ENCODE assay signal across 11 cellular contexts in the genomic region with DNA sequence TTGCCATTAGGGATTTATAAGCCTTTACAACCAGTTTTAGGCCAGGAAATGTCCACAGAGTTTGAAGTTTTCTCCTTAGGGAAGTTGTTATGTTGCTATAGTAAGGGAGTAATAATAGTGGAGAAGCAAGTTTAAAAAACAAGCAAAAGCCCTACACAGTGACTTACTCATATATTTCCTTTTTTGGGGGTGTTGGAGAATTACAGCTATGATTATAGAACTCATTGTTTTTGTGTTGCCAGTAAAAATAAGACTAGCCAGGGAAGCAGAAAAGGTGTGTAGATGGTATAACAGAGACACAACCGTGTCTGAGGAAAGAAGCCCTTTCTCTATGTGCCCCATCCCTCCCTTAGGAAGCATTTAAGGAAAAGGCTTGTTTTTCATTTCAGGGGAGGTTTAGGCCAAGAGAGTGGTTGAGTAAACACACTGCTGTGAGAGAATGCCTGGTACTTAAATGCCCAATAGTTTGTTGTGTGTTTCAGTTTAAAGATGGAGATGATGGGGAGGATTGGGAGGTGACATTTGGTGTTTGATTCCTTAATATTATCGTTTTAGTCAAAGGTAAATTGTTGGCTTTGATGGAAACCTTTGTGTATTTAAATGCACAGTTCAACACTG. TPM values are rescaled to one million over a fixed set of nuclear protein-coding genes. Genes with fewer than 3 reads are reported as not detected.
DNase-seq lines count a peak whose midpoint lies in the region; ATAC-seq and TF ChIP-seq lines count a peak whose summit lies in the region.
"Had no signal": no experiment of that assay in that cellular context is flagged by ENCODE, and none has a peak within 500 bp of the region (broad histone marks: within the 10 kb centered on the region; RNA-seq: fewer than 3 reads in every experiment).

No MANE protein-coding gene starts in this region.

- POLR2A ChIA-PET in activated CD4-positive, alpha-beta memory T cell treated with anti-CD3 and anti-CD28 coated beads for 36 hours (lab: Charles Lee) = interaction anchor here (1.5 to 2.1 kb wide), 2 partner anchors 11 to 39 kb away, joined by 6 to 14 read pairs; no protein-coding TSS in a partner anchor

- no peaks in the 10 kb centered on the region for H3K36me3 ChIP-seq in hepatocyte (replicated peaks; ENCODE audit: insufficient read depth, low read depth)
- H3K36me3 ChIP-seq in stomach smooth muscle (ENCODE audit: control insufficient read depth in 2 of 2, insufficient read depth in 2 of 2, low read length in 2 of 2) = no peaks in the 10 kb centered on the region

- H3K9me2 ChIP-seq in hepatocyte (replicated peaks; ENCODE audit: insufficient read depth) = no peaks in the 10 kb centered on the region

- peaks cover 66% of the 10 kb centered on the region for H4K20me1 ChIP-seq in hepatocyte (ENCODE audit: insufficient read depth, poor library complexity, severe bottlenecking)

- TF ChIP-seq CTCF in hepatocyte (IDR thresholded peaks at IDR 0.05; ENCODE audit: poor library complexity) = no peak
- no peak for TF ChIP-seq CTCF in GM10266 (IDR thresholded peaks at IDR 0.05; ENCODE audit: control insufficient read depth, insufficient read depth, low read depth, missing control alignments)

- peak overlapping the region; percentile 82 for H3K4me2 ChIP-seq in hepatocyte

- H3K27me3 ChIP-seq in hepatocyte = no peaks in the 10 kb centered on the region
- H3K27me3 ChIP-seq in stomach smooth muscle (ENCODE audit: control insufficient read depth in 1 of 2, insufficient read depth in 2 of 2, low read length in 2 of 2) = no peaks in the 10 kb centered on the region

- intact Hi-C loops in activated CD4-positive, alpha-beta memory T cell treated with anti-CD3 and anti-CD28 coated beads for 36 hours (cut with micrococcal nuclease) = loop anchor here (1.0 to 10.0 kb wide), 5 partner anchors 36 to 821 kb away; a partner anchor contains a TSS

- H3K4me1 ChIP-seq in hepatocyte (ENCODE audit: insufficient read depth) = peaks cover 38% of the 10 kb centered on the region
- peaks cover 17% of the 10 kb centered on the region for H3K4me1 ChIP-seq in stomach smooth muscle (ENCODE audit: control insufficient read depth, insufficient read depth, low read length)

- peak overlapping the region; percentile 80 for H3K27ac Mint-ChIP-seq in activated CD4-positive, alpha-beta memory T cell treated with anti-CD3 and anti-CD28 coated beads for 36 hours

- ATAC-seq in GM19328 (IDR thresholded peaks at IDR 0.05; ENCODE audit: unreplicated experiment) = no peak

- H2AFZ ChIP-seq in hepatocyte = no peak overlapping the region

- H3K9me3 ChIP-seq in hepatocyte (ENCODE audit: low read depth) (no peaks in the 10 kb centered on the region), stomach smooth muscle (ENCODE audit: control insufficient read depth in 2 of 2, low read length in 2 of 2) (no peaks in the 10 kb centered on the region)

- peak overlapping the region; percentile 84 for H3K4me3 Mint-ChIP-seq in activated CD4-positive, alpha-beta memory T cell treated with anti-CD3 and anti-CD28 coated beads for 36 hours

- H3K36me3 Mint-ChIP-seq in activated CD4-positive, alpha-beta memory T cell treated with anti-CD3 and anti-CD28 coated beads for 36 hours = no peaks in the 10 kb centered on the region

- peak; percentile 21 for DNase-seq in SIG-M5 treated with dmso at 0.1 percent for 504 hours (lab: John Stamatoyannopoulos, UW; ENCODE audit: unreplicated experiment)
- no peak for DNase-seq in SIG-M5 (lab: John Stamatoyannopoulos, UW)
- DNase-seq in activated CD4-positive, alpha-beta memory T cell treated with anti-CD3 and anti-CD28 coated beads for 36 hours = no peak
- DNase-seq in hepatocyte (ENCODE audit: low spot score) = no peak
- DNase-seq in NCI-H1092 (lab: John Stamatoyannopoulos, UW) = no peak
- DNase-seq in GM10266 (ENCODE audit: extremely low spot score) = no peak
- DNase-seq: NCI-H526, nucleus accumbens had no signal

- H3K27ac ChIP-seq in hepatocyte (peak overlapping the region; percentile 99), stomach smooth muscle (ENCODE audit: low read length) (peak overlapping the region; percentile 26)
- H3K27ac ChIP-seq: C4-2B had no signal

- 20% methylated on average over 2 of the region's 2 CpGs for WGBS in hepatocyte (ENCODE audit: low lambda C conversion rate, missing lambda C conversion rate)

- no peaks in the 10 kb centered on the region for H3K9me3 Mint-ChIP-seq in activated CD4-positive, alpha-beta memory T cell treated with anti-CD3 and anti-CD28 coated beads for 36 hours

- H3K4me3 ChIP-seq in hepatocyte = peak overlapping the region; percentile 43
- H3K4me3 ChIP-seq in stomach smooth muscle (ENCODE audit: low read length in 2 of 2) = peak overlapping the region; percentile 57 to 71

- no peaks in the 10 kb centered on the region for H3K27me3 Mint-ChIP-seq in activated CD4-positive, alpha-beta memory T cell treated with anti-CD3 and anti-CD28 coated beads for 36 hours

- CTCF ChIA-PET in activated CD4-positive, alpha-beta memory T cell treated with anti-CD3 and anti-CD28 coated beads for 36 hours (lab: Charles Lee) = interaction anchor here (1.1 to 1.2 kb wide), 2 partner anchors 233 to 301 kb away, joined by 3 read pairs; no protein-coding TSS in a partner anchor

- peaks cover 70% of the 10 kb centered on the region for H3K79me2 ChIP-seq in hepatocyte

- H3K9ac ChIP-seq in stomach smooth muscle (ENCODE audit: low read length in 2 of 2) = peak overlapping the region in 1 of 2 donors; percentile 82

- H3K4me1 Mint-ChIP-seq in activated CD4-positive, alpha-beta memory T cell treated with anti-CD3 and anti-CD28 coated beads for 36 hours (ENCODE audit: low read depth) = peaks cover 25% of the 10 kb centered on the region

RNA-seq across cellular contexts. Expression of a gene that starts 2.4 kb away (rescaled TPM):
- total RNA-seq in activated CD4-positive, alpha-beta memory T cell treated with anti-CD3 and anti-CD28 coated beads for 36 hours = 100 to 1,000 TPM; 152 to 159 TPM
- 267 and 324 TPM in 2 replicates for total RNA-seq in hepatocyte
- polyA plus RNA-seq in hepatocyte = 288 and 290 TPM in 2 replicates

RNA-seq across cellular contexts. Expression of a gene that starts 30.4 kb away (rescaled TPM):
- not detected for total RNA-seq in activated CD4-positive, alpha-beta memory T cell treated with anti-CD3 and anti-CD28 coated beads for 36 hours
- total RNA-seq in hepatocyte = 0.08 TPM in 1 of 2 replicates, not detected in the other
- 0.41 TPM in 1 of 2 replicates, not detected in the other for polyA plus RNA-seq in hepatocyte
